Comparison of ENCODE assay signal across 8 cellular contexts in genomic region chr4:151376540-151376939, GRCh38. TPM values are rescaled to one million over a fixed set of nuclear protein-coding genes. Genes with fewer than 3 reads are reported as not detected.
"Had no signal": no experiment of that assay in that cellular context is flagged by ENCODE, and none has a peak within 500 bp of the region (broad histone marks: within the 10 kb centered on the region; RNA-seq: fewer than 3 reads in every experiment).

No MANE protein-coding gene starts in this region.

- H2AFZ ChIP-seq: GM23248 had no signal

- DNase-seq: GM23248, GOT3, H7, H9, HCEC 1CT, HFFc6 had no signal

- H3K9me3 ChIP-seq: HAP-1 had no signal

- H3K4me3 ChIP-seq: GM23248, HAP-1 had no signal

- H3K9ac ChIP-seq: GM23248 had no signal

- H3K27ac Mint-ChIP-seq: H9, HFFc6 had no signal

- H3K36me3 ChIP-seq: HAP-1 had no signal

- H3K4me3 Mint-ChIP-seq: H9, HFFc6 had no signal

- ATAC-seq: HCT116 had no signal

- H3K27ac ChIP-seq: GM23248 had no signal

RNA-seq across cellular contexts. Expression of gene FHIP1A, which starts 32.4 kb away (rescaled TPM):
- polyA plus RNA-seq: GM23248 had no signal
